25 cellular contexts compared by ENCODE assay signal in the genomic region with DNA sequence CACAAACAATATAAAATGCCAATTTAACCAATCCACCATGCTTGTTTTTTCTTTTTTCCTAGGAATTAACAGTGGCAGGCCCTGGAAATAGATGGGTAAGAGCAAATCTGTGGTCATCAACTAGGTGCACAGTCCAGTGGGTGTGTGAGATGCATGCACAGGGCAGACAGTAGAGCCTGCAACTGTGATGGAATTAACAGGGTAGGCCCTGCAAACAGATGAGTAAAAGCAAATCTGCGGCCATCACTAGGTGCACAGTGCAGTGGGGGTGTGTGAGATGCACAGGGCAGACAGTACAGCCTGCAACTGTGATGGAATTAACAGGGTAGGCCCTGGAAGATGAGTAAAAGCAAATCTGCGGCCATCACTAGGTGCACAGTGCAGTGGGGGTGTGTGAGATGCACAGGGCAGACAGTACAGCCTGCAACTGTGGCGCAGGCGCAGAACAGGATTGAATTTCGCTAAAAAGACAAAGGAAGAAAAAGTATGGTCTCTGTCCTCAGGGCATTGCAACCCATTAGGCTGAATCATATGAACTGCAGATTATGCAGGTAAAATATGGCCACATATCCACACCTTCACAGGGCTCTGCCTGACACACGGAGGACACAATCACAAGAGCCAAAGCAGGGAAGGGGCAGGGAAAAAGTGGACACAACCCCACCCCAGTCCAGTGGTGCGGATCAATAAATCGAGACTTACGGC. TPM values are rescaled to one million over a fixed set of nuclear protein-coding genes. Genes with fewer than 3 reads are reported as not detected.
"Had no signal": no experiment of that assay in that cellular context is flagged by ENCODE, and none has a peak within 500 bp of the region (broad histone marks: within the 10 kb centered on the region; RNA-seq: fewer than 3 reads in every experiment).

No MANE protein-coding gene starts in this region.

- H3K27me3 ChIP-seq: ovary, right atrium auricular region, suprapubic skin, tibial artery, upper lobe of left lung, vagina had no signal

- H3K36me3 ChIP-seq: ovary, suprapubic skin, upper lobe of left lung, vagina had no signal

- H3K9me3 Mint-ChIP-seq: naive thymus-derived CD4-positive, alpha-beta T cell; natural killer cell treated with Interleukin-12 subunit alpha and Interleukin-12 subunit beta and Interleukin-15 and Interleukin-18, amount 100 ng/mL, for 72 hours; stimulated activated effector memory CD8-positive, alpha-beta T cell treated with anti-CD3 and anti-CD28 coated beads, Interleukin-12 subunit alpha, Interleukin-12 subunit beta, amount 100 ng/mL, for 72 hours; stimulated activated naive CD8-positive, alpha-beta T cell treated with anti-CD3 and anti-CD28 coated beads, Interleukin-15, Interleukin-2, amounts not matched to agents 100 ng/mL and 50 ng/mL, for 24 hours had no signal

- H3K4me1 ChIP-seq: left ventricle myocardium inferior, right atrium auricular region, spleen, upper lobe of left lung, vagina had no signal

- H3K27ac ChIP-seq: left ventricle myocardium inferior, ovary, right atrium auricular region, spleen, suprapubic skin, thoracic aorta, tibial artery, upper lobe of left lung, vagina had no signal

- H3K36me3 Mint-ChIP-seq: naive thymus-derived CD4-positive, alpha-beta T cell; natural killer cell treated with Interleukin-12 subunit alpha and Interleukin-12 subunit beta and Interleukin-15 and Interleukin-18, amount 100 ng/mL, for 72 hours; stimulated activated effector memory CD8-positive, alpha-beta T cell treated with anti-CD3 and anti-CD28 coated beads, Interleukin-12 subunit alpha, Interleukin-12 subunit beta, amount 100 ng/mL, for 72 hours had no signal

- H3K27me3 Mint-ChIP-seq: progenitor cell of endocrine pancreas; stimulated activated naive CD8-positive, alpha-beta T cell treated with anti-CD3 and anti-CD28 coated beads, Interleukin-15, Interleukin-2, amounts not matched to agents 100 ng/mL and 50 ng/mL, for 24 hours had no signal

- H3K27ac Mint-ChIP-seq: natural killer cell treated with Interleukin-12 subunit alpha and Interleukin-12 subunit beta and Interleukin-15 and Interleukin-18, amount 100 ng/mL, for 72 hours; progenitor cell of endocrine pancreas; stimulated activated effector memory CD8-positive, alpha-beta T cell treated with anti-CD3 and anti-CD28 coated beads, Interleukin-12 subunit alpha, Interleukin-12 subunit beta, amount 100 ng/mL, for 72 hours; stimulated activated naive CD8-positive, alpha-beta T cell treated with anti-CD3 and anti-CD28 coated beads, Interleukin-15, Interleukin-2, amounts not matched to agents 100 ng/mL and 50 ng/mL, for 24 hours had no signal

- ATAC-seq: left cardiac atrium; mucosa of descending colon; naive thymus-derived CD4-positive, alpha-beta T cell; sciatic nerve; stimulated activated effector memory CD8-positive, alpha-beta T cell treated with anti-CD3 and anti-CD28 coated beads, Interleukin-12 subunit alpha, Interleukin-12 subunit beta, amount 100 ng/mL, for 72 hours had no signal

- H3K4me3 Mint-ChIP-seq: naive thymus-derived CD4-positive, alpha-beta T cell; natural killer cell treated with Interleukin-12 subunit alpha and Interleukin-12 subunit beta and Interleukin-15 and Interleukin-18, amount 100 ng/mL, for 72 hours; stimulated activated effector memory CD8-positive, alpha-beta T cell treated with anti-CD3 and anti-CD28 coated beads, Interleukin-12 subunit alpha, Interleukin-12 subunit beta, amount 100 ng/mL, for 72 hours; stimulated activated naive CD8-positive, alpha-beta T cell treated with anti-CD3 and anti-CD28 coated beads, Interleukin-15, Interleukin-2, amounts not matched to agents 100 ng/mL and 50 ng/mL, for 24 hours had no signal

- H3K9me3 ChIP-seq: left ventricle myocardium inferior, mucosa of descending colon, ovary, right atrium auricular region, spleen, suprapubic skin, thoracic aorta, tibial artery, upper lobe of left lung, vagina had no signal

- DNase-seq: hippocampal formation; kidney glomerular epithelial cell; left cardiac atrium; left ventricle myocardium inferior; midbrain; mucosa of descending colon; naive thymus-derived CD4-positive, alpha-beta T cell; ovary; small intestine; spleen; stimulated activated CD4-positive, alpha-beta T cell treated with anti-CD3 and anti-CD28 coated beads, Interleukin-4, amount 100 ng/mL, for 24 hours; stimulated activated naive CD4-positive, alpha-beta T cell; tibial artery; upper lobe of left lung had no signal

- H3K4me1 Mint-ChIP-seq: stimulated activated effector memory CD8-positive, alpha-beta T cell treated with anti-CD3 and anti-CD28 coated beads, Interleukin-12 subunit alpha, Interleukin-12 subunit beta, amount 100 ng/mL, for 72 hours had no signal

- H3K4me3 ChIP-seq: left ventricle myocardium inferior, lung, mucosa of descending colon, ovary, right atrium auricular region, spleen, suprapubic skin, thoracic aorta, tibial artery, upper lobe of left lung, vagina had no signal

RNA-seq across cellular contexts. Expression of a gene that starts 41.0 kb away (rescaled TPM):
- total RNA-seq: myocyte had no signal
